1 cellular context compared by ENCODE assay signal in genomic region chrX:1521459-1521956, GRCh38.
TF ChIP-seq lines count a peak whose summit lies in the region.

No MANE protein-coding gene starts in this region.

TF ChIP-seq in GM12878, 131 proteins besides CTCF, POLR2A, EP300 and RAD21 (continued from another document and continues in another):
- TF ChIP-seq E4F1 (IDR thresholded peaks at IDR 0.05; ENCODE audit: borderline replicate concordance, partially characterized antibody) (peak; percentile 37), YY1 (IDR thresholded peaks at IDR 0.05; ENCODE audit: low read depth, low read length) (0 out of 2 replicates have a peak, but pooled peaks have one; percentile 51), MEF2B (IDR thresholded peaks at IDR 0.05; ENCODE audit: partially characterized antibody, poor library complexity, severe bottlenecking) (peak; percentile 88), E2F4 (IDR thresholded peaks at IDR 0.05; ENCODE audit: low read depth, low read length) (no peak), CUX1 (IDR thresholded peaks at IDR 0.05; ENCODE audit: insufficient replicate concordance, low read depth, low read length) (no peak), SP1 (IDR thresholded peaks at IDR 0.05; ENCODE audit: low read depth, low read length) (peak; percentile 85), SPI1 (IDR thresholded peaks at IDR 0.05; ENCODE audit: borderline replicate concordance, insufficient read depth, low read depth, low read length) (peak; percentile 98), ETV6 (conservative IDR thresholded peaks at IDR 0.05 in 1 of 2, IDR thresholded peaks at IDR 0.05 in 1 of 2; ENCODE audit: borderline replicate concordance in 1 of 2, low read depth in 1 of 2) (peak in 1 of 2 experiments; percentile 93; a peak in 2 of 4 replicates), IKZF1 (conservative IDR thresholded peaks at IDR 0.05) (peak; percentile 89), SKIL (IDR thresholded peaks at IDR 0.05; ENCODE audit: low read depth, poor library complexity, severe bottlenecking) (peak; percentile 96), REST (IDR thresholded peaks at IDR 0.05; ENCODE audit: low read depth, low read length) (peak; percentile 47; the same call in 1 of the 2 replicates), PAX5 (IDR thresholded peaks at IDR 0.05; ENCODE audit: borderline replicate concordance, low read depth, low read length) (peak; percentile 96), SUZ12 (IDR thresholded peaks at IDR 0.05; ENCODE audit: unreplicated experiment) (no peak), NR2C1 (IDR thresholded peaks at IDR 0.05) (no peak), ZNF24 (IDR thresholded peaks at IDR 0.05) (peak; percentile 47), TAF1 (IDR thresholded peaks at IDR 0.05; ENCODE audit: borderline replicate concordance, low read depth, low read length) (no peak), CBX3 (IDR thresholded peaks at IDR 0.05; ENCODE audit: borderline replicate concordance, low read depth) (no peak), E2F8 (IDR thresholded peaks at IDR 0.05; ENCODE audit: low read depth, partially characterized antibody) (no peak), KDM1A (IDR thresholded peaks at IDR 0.05; ENCODE audit: borderline replicate concordance) (no peak), HSF1 (IDR thresholded peaks at IDR 0.05; ENCODE audit: low read depth, low read length) (no peak), TARDBP (IDR thresholded peaks at IDR 0.05; ENCODE audit: borderline replicate concordance) (no peak), GABPA (IDR thresholded peaks at IDR 0.05; ENCODE audit: low read depth) (peak; percentile 86), RB1 (IDR thresholded peaks at IDR 0.05; ENCODE audit: borderline replicate concordance) (no peak), ESRRA (IDR thresholded peaks at IDR 0.05; ENCODE audit: low read length) (no peak), ZBTB11 (CRISPR knock-in tag; IDR thresholded peaks at IDR 0.05) (peak; percentile 75), HDGF (IDR thresholded peaks at IDR 0.05) (peak; percentile 68; the same call in 1 of the 2 replicates), CHD2 (IDR thresholded peaks at IDR 0.05; ENCODE audit: borderline replicate concordance, low read depth, low read length) (peak; percentile 84), EED (IDR thresholded peaks at IDR 0.05; ENCODE audit: low read depth) (peak; percentile 93), EZH2 (IDR thresholded peaks at IDR 0.05; ENCODE audit: borderline replicate concordance, control insufficient read depth, low read depth, low read length) (no peak), HDAC6 (IDR thresholded peaks at IDR 0.05; ENCODE audit: unreplicated experiment) (no peak), MYC (IDR thresholded peaks at IDR 0.05; ENCODE audit: insufficient read depth, insufficient read length, insufficient replicate concordance, low read length, severe bottlenecking) (no peak), FOS (IDR thresholded peaks at IDR 0.05; ENCODE audit: borderline replicate concordance, extremely low read depth, insufficient read length) (no peak), BRCA1 (IDR thresholded peaks at IDR 0.05; ENCODE audit: low read depth, low read length) (no peak), SIX5 (IDR thresholded peaks at IDR 0.05; ENCODE audit: low read depth, low read length, severe bottlenecking) (no peak), STAT1 (conservative IDR thresholded peaks at IDR 0.05) (no peak)
